In genomic region chr6:31736768-31737314, GRCh38 we compare ENCODE assay signal across 10 cellular contexts. TPM values are rescaled to one million over a fixed set of nuclear protein-coding genes. Genes with fewer than 3 reads are reported as not detected.
A peak's percentile ranks its signal among the peaks of the same experiment; 100 is the strongest.
DNase-seq lines count a peak whose midpoint lies in the region; ATAC-seq, FAIRE-seq and TF ChIP-seq lines count a peak whose summit lies in the region.
"Had no signal": no experiment of that assay in that cellular context is flagged by ENCODE, and none has a peak within 500 bp of the region (broad histone marks: within the 10 kb centered on the region; RNA-seq: fewer than 3 reads in every experiment).

No MANE protein-coding gene starts in this region.

- H3K9me3 ChIP-seq in ascending aorta (no peaks in the 10 kb centered on the region), HepG2 (ENCODE audit: low read length) (no peaks in the 10 kb centered on the region), thyroid gland (no peaks in the 10 kb centered on the region)

- ATAC-seq in HepG2 (peak; percentile 4; the same call in 2 of the 3 replicates), GM19324 (IDR thresholded peaks at IDR 0.05; ENCODE audit: low FRiP score, unreplicated experiment) (no peak)

- H3K79me2 ChIP-seq in HepG2 (ENCODE audit: insufficient read depth, low read length), result peaks cover 41% of the 10 kb centered on the region

- H3K4me1 Mint-ChIP-seq in T-helper 2 cell treated with Interferon-gamma antibody and Interleukin-4, amounts not matched to agents 5 μg/mL and 100 μg/mL, for 36 hours (ENCODE audit: low read depth), result peaks cover 53% of the 10 kb centered on the region

- TF ChIP-seq CTCF in ascending aorta (IDR thresholded peaks at IDR 0.05) (no peak), HepG2 (CRISPR knock-in tag; IDR thresholded peaks at IDR 0.05) (no peak), thyroid gland (IDR thresholded peaks at IDR 0.05) (no peak)

- H3K4me3 ChIP-seq in ascending aorta (peak overlapping the region; percentile 67 to 75), HepG2 (replicated peaks in 1 of 3; ENCODE audit: insufficient read depth in 1 of 3, low read depth in 2 of 3, low read length in 3 of 3) (peak overlapping the region; percentile 71 to 92 (median 92)), thyroid gland (replicated peaks in 1 of 3) (peak overlapping the region in 2 of 3 donors; percentile 42 to 68)

- no peaks in the 10 kb centered on the region for H3K27me3 Mint-ChIP-seq in T-helper 2 cell treated with Interferon-gamma antibody and Interleukin-4, amounts not matched to agents 5 μg/mL and 100 μg/mL, for 36 hours (ENCODE audit: low read depth)

- H3K4me1 ChIP-seq in ascending aorta, result peaks cover 20 to 35% of the 10 kb centered on the region in 2 donors
- peaks cover 71% of the 10 kb centered on the region for H3K4me1 ChIP-seq in HepG2 (ENCODE audit: insufficient read depth, low read length)
- peaks cover 26 to 42% of the 10 kb centered on the region in 2 donors for H3K4me1 ChIP-seq in thyroid gland

- no peak overlapping the region for H2AFZ ChIP-seq in HepG2 (ENCODE audit: low read length)

- CTCF ChIA-PET in HepG2 (lab: Yijun Ruan, JAX; ENCODE audit: low intra/inter-chr PET ratio, low total read pairs), result no interaction called here

- intact Hi-C loops in ascending aorta (cut with DNase I), result loop anchor here (2.0 to 10.0 kb wide), 2 partner anchors 34 to 418 kb away; partner anchors contain the start of genes ABHD16A, PPT2 and PRRT1
- intact Hi-C loops in HepG2 (cut with micrococcal nuclease; ENCODE audit: unreplicated experiment), result loop anchor here (1.0 to 5.0 kb wide), 3 partner anchors 8 to 70 kb away; partner anchors contain the start of genes ABHD16A, DDAH2 and LSM2
- intact Hi-C loops in thyroid gland (cut with DNase I), result loop anchor here (5.0 kb wide), 1 partner anchor 35 kb away; the partner anchor contains the start of gene ABHD16A

- no peaks in the 10 kb centered on the region for H3K9me3 Mint-ChIP-seq in T-helper 2 cell treated with Interferon-gamma antibody and Interleukin-4, amounts not matched to agents 5 μg/mL and 100 μg/mL, for 36 hours

- H3K4me2 ChIP-seq in HepG2 (ENCODE audit: low read depth, low read length), result peak overlapping the region; percentile 98

- TF ChIP-seq POLR2A in HepG2 (IDR thresholded peaks at IDR 0.05; ENCODE audit: insufficient read depth in 1 of 2, low read depth in 2 of 2, low read length in 2 of 2) (no peak), thyroid gland (IDR thresholded peaks at IDR 0.05) (no peak)

- H3K27ac ChIP-seq in ascending aorta (peak overlapping the region; percentile 91 to 94), HepG2 (ENCODE audit: extremely low read length, insufficient read depth, low read length) (peak overlapping the region; percentile 99), thyroid gland (peak overlapping the region; percentile 82 to 91 (median 90))

- FAIRE-seq in HepG2 (lab: Jason Lieb, UNC), result no peak

- H4K20me1 ChIP-seq in HepG2 (ENCODE audit: insufficient read depth, low read length), result peaks cover 24% of the 10 kb centered on the region; the same call in 1 of the 2 replicates

- H3K27ac Mint-ChIP-seq in T-helper 2 cell treated with Interferon-gamma antibody and Interleukin-4, amounts not matched to agents 5 μg/mL and 100 μg/mL, for 36 hours, result peak overlapping the region; percentile 97

- TF ChIP-seq RAD21 in HepG2 (CRISPR knock-in tag; IDR thresholded peaks at IDR 0.05), result no peak

- TSS peak; percentile 68 for BruUV-seq in HepG2 (replicated peaks; lab: Mats Ljungman, UMichigan)

- WGBS in HepG2 (ENCODE audit: low lambda C conversion rate), result 2% methylated on average over 10 of the region's 10 CpGs
- 40 to 42% methylated on average over 10 of the region's 10 CpGs for WGBS in thyroid gland, 2 donors

- H3K36me3 Mint-ChIP-seq in T-helper 2 cell treated with Interferon-gamma antibody and Interleukin-4, amounts not matched to agents 5 μg/mL and 100 μg/mL, for 36 hours (ENCODE audit: low read depth), result peaks cover 49% of the 10 kb centered on the region

- no peaks in the 10 kb centered on the region for H3K27me3 ChIP-seq in ascending aorta
- no peaks in the 10 kb centered on the region; a peak in 1 of 5 replicates for H3K27me3 ChIP-seq in HepG2 (ENCODE audit: control insufficient read depth in 1 of 2, insufficient read depth in 2 of 2, low read length in 2 of 2)
- no peaks in the 10 kb centered on the region for H3K27me3 ChIP-seq in thyroid gland

- POLR2A ChIA-PET in HepG2 (lab: Yijun Ruan, JAX), result interaction anchor here (0.5 to 11.3 kb wide), 52 partner anchors 7 to 1235 kb away, joined by 3 to 279 read pairs (median 9); partner anchors contain the start of genes ABHD16A, APOM, BAG6 and C2

- peak overlapping the region; percentile 98 for H3K9ac ChIP-seq in HepG2 (ENCODE audit: insufficient read depth, low read depth, low read length)

- no peak for DNase-seq in T-helper 2 cell treated with Interferon-gamma antibody and Interleukin-4, amounts not matched to agents 5 μg/mL and 100 μg/mL, for 36 hours (ENCODE audit: low spot score)
- no peak for DNase-seq in T-helper 2 cell
- DNase-seq in ascending aorta (ENCODE audit: low spot score in 2 of 2), result no peak
- peak; percentile 33 for DNase-seq in HepG2 (ENCODE audit: low spot score)
- DNase-seq in thyroid gland, result no peak
- DNase-seq in nucleus accumbens (lab: John Stamatoyannopoulos, UW), result no peak
- no peak for DNase-seq in NCI-H2029 (lab: John Stamatoyannopoulos, UW)

- in situ Hi-C loops in HepG2 (cut with HindIII; ENCODE audit: extremely low pct_ligation_motif_present, low pct_unique_long_range_greater_than_20kb), result no loop called here

- TF ChIP-seq EP300 in HepG2 (IDR thresholded peaks at IDR 0.05; ENCODE audit: low read depth in 2 of 2, low read length in 2 of 2) (no peak), HepG2 (CRISPR knock-in tag; IDR thresholded peaks at IDR 0.05; ENCODE audit: borderline replicate concordance) (no peak)

- peak overlapping the region; percentile 95 for H3K4me3 Mint-ChIP-seq in T-helper 2 cell treated with Interferon-gamma antibody and Interleukin-4, amounts not matched to agents 5 μg/mL and 100 μg/mL, for 36 hours

- H3K36me3 ChIP-seq in ascending aorta (peaks cover 23 to 24% of the 10 kb centered on the region in 2 donors), HepG2 (replicated peaks in 1 of 2; ENCODE audit: control insufficient read depth in 1 of 2, insufficient read depth in 2 of 2, low read length in 2 of 2) (peaks cover 13 to 31% of the 10 kb centered on the region in 2 experiments), thyroid gland (peaks cover 21 to 26% of the 10 kb centered on the region in 2 donors)

RNA-seq across cellular contexts. Expression of gene CLIC1, which starts 0.5 kb away (rescaled TPM):
- total RNA-seq in ascending aorta, result 281 TPM
- 445 and 602 TPM in 2 replicates for total RNA-seq in HepG2 (2016; rRNA removed; fragmentation: Illumina TruSeq; extraction: Trizol)
- total RNA-seq in HepG2 (2016; cell fraction: cytosol; rRNA removed; fragmentation: Illumina TruSeq; extraction: Trizol; ENCODE audit: low read depth), result 267 and 295 TPM in 2 replicates
- total RNA-seq in HepG2 (2016; cell fraction: insoluble cytoplasmic fraction; rRNA removed; fragmentation: Illumina TruSeq; extraction: Trizol), result 442 and 617 TPM in 2 replicates
- 333 and 368 TPM in 2 replicates for total RNA-seq in HepG2 (2016; cell fraction: membrane; rRNA removed; fragmentation: Illumina TruSeq; extraction: Trizol)
- total RNA-seq in HepG2 (2016; cell fraction: nucleus; rRNA removed; fragmentation: Illumina TruSeq; extraction: Trizol), result 383 and 410 TPM in 2 replicates
- 891 and 997 TPM in 2 replicates for polyA plus RNA-seq in HepG2 (2011; rRNA removed)
- polyA plus RNA-seq in HepG2 (2011; cell fraction: cytosol; rRNA removed), result 1,063 and 1,114 TPM in 2 replicates
- 243 and 309 TPM in 2 replicates for polyA plus RNA-seq in HepG2 (2011; cell fraction: nucleus; rRNA removed)
- 684 and 693 TPM in 2 replicates for polyA plus RNA-seq in HepG2 (2012)
- polyA plus RNA-seq in HepG2 (2016; cell fraction: cytosol; fragmentation: Illumina TruSeq; extraction: Trizol; ENCODE audit: low read depth), result 249 and 300 TPM in 2 replicates
- polyA plus RNA-seq in HepG2 (2016; cell fraction: insoluble cytoplasmic fraction; fragmentation: Illumina TruSeq; extraction: Trizol; ENCODE audit: low read depth), result 415 and 433 TPM in 2 replicates
- polyA plus RNA-seq in HepG2 (2016; cell fraction: membrane; fragmentation: Illumina TruSeq; extraction: Trizol; ENCODE audit: low read depth), result 263 and 301 TPM in 2 replicates
- polyA plus RNA-seq in HepG2 (2016; cell fraction: nucleus; fragmentation: Illumina TruSeq; extraction: Trizol; ENCODE audit: insufficient read depth, low read depth), result 609 and 612 TPM in 2 replicates
- 509 and 745 TPM in 2 replicates for polyA minus RNA-seq in HepG2 (2011; rRNA and poly(A)+ RNA removed; ENCODE audit: low replicate concordance)
- 299 and 375 TPM in 2 replicates for polyA minus RNA-seq in HepG2 (2011; cell fraction: cytosol; rRNA and poly(A)+ RNA removed)
- polyA minus RNA-seq in HepG2 (2011; cell fraction: nucleus; rRNA and poly(A)+ RNA removed), result 119 and 176 TPM in 2 replicates
- 100 to 1,000 TPM; 222 to 314 (median 247) TPM for total RNA-seq in thyroid gland

RNA-seq across cellular contexts. Expression of gene MSH5, which starts 3.0 kb away (rescaled TPM):
- total RNA-seq in ascending aorta (17.7 TPM), HepG2 (2016; rRNA removed; fragmentation: Illumina TruSeq; extraction: Trizol) (2.5 and 10.2 TPM in 2 replicates), thyroid gland (10 to 100 TPM in 1 of 4 donors, 1 to 10 TPM in 3; 5.6 to 11.2 (median 7.2) TPM)
- total RNA-seq in HepG2 (2016; cell fraction: cytosol; rRNA removed; fragmentation: Illumina TruSeq; extraction: Trizol; ENCODE audit: low read depth), result 6.2 and 9.7 TPM in 2 replicates
- total RNA-seq in HepG2 (2016; cell fraction: insoluble cytoplasmic fraction; rRNA removed; fragmentation: Illumina TruSeq; extraction: Trizol), result 3.6 and 10.0 TPM in 2 replicates
- 3.8 and 4.3 TPM in 2 replicates for total RNA-seq in HepG2 (2016; cell fraction: membrane; rRNA removed; fragmentation: Illumina TruSeq; extraction: Trizol)
- total RNA-seq in HepG2 (2016; cell fraction: nucleus; rRNA removed; fragmentation: Illumina TruSeq; extraction: Trizol), result 23.2 and 28.8 TPM in 2 replicates
- 28.3 and 38.7 TPM in 2 replicates for polyA plus RNA-seq in HepG2 (2011; rRNA removed)
- polyA plus RNA-seq in HepG2 (2011; cell fraction: cytosol; rRNA removed), result 6.2 and 7.0 TPM in 2 replicates
- polyA plus RNA-seq in HepG2 (2011; cell fraction: nucleus; rRNA removed), result 221 and 280 TPM in 2 replicates
- 18.8 and 19.5 TPM in 2 replicates for polyA plus RNA-seq in HepG2 (2012)
- polyA plus RNA-seq in HepG2 (2016; cell fraction: cytosol; fragmentation: Illumina TruSeq; extraction: Trizol; ENCODE audit: low read depth), result 0.90 and 1.3 TPM in 2 replicates
- polyA plus RNA-seq in HepG2 (2016; cell fraction: insoluble cytoplasmic fraction; fragmentation: Illumina TruSeq; extraction: Trizol; ENCODE audit: low read depth), result 2.9 and 3.2 TPM in 2 replicates
- 1.5 and 2.2 TPM in 2 replicates for polyA plus RNA-seq in HepG2 (2016; cell fraction: membrane; fragmentation: Illumina TruSeq; extraction: Trizol; ENCODE audit: low read depth)
- polyA plus RNA-seq in HepG2 (2016; cell fraction: nucleus; fragmentation: Illumina TruSeq; extraction: Trizol; ENCODE audit: insufficient read depth, low read depth), result 76.6 and 77.9 TPM in 2 replicates
- polyA minus RNA-seq in HepG2 (2011; rRNA and poly(A)+ RNA removed; ENCODE audit: low replicate concordance), result 32.0 and 34.5 TPM in 2 replicates
- 3.9 and 5.5 TPM in 2 replicates for polyA minus RNA-seq in HepG2 (2011; cell fraction: cytosol; rRNA and poly(A)+ RNA removed)
- polyA minus RNA-seq in HepG2 (2011; cell fraction: nucleus; rRNA and poly(A)+ RNA removed), result 84.3 and 91.3 TPM in 2 replicates

RNA-seq across cellular contexts. Expression of gene DDAH2, which starts 7.7 kb away (rescaled TPM):
- total RNA-seq in ascending aorta, result 150 TPM
- total RNA-seq in HepG2 (2016; rRNA removed; fragmentation: Illumina TruSeq; extraction: Trizol), result 14.4 and 16.4 TPM in 2 replicates
- 8.5 and 10.3 TPM in 2 replicates for total RNA-seq in HepG2 (2016; cell fraction: cytosol; rRNA removed; fragmentation: Illumina TruSeq; extraction: Trizol; ENCODE audit: low read depth)
- total RNA-seq in HepG2 (2016; cell fraction: insoluble cytoplasmic fraction; rRNA removed; fragmentation: Illumina TruSeq; extraction: Trizol), result 14.2 and 17.0 TPM in 2 replicates
- 10.5 and 14.6 TPM in 2 replicates for total RNA-seq in HepG2 (2016; cell fraction: membrane; rRNA removed; fragmentation: Illumina TruSeq; extraction: Trizol)
- 6.9 and 9.4 TPM in 2 replicates for total RNA-seq in HepG2 (2016; cell fraction: nucleus; rRNA removed; fragmentation: Illumina TruSeq; extraction: Trizol)
- polyA plus RNA-seq in HepG2 (2011; rRNA removed), result 21.1 and 21.9 TPM in 2 replicates
- 17.3 and 27.4 TPM in 2 replicates for polyA plus RNA-seq in HepG2 (2011; cell fraction: cytosol; rRNA removed)
- polyA plus RNA-seq in HepG2 (2011; cell fraction: nucleus; rRNA removed), result 76.2 and 86.7 TPM in 2 replicates
- 12.9 and 21.1 TPM in 2 replicates for polyA plus RNA-seq in HepG2 (2012)
- polyA plus RNA-seq in HepG2 (2016; cell fraction: cytosol; fragmentation: Illumina TruSeq; extraction: Trizol; ENCODE audit: low read depth), result 7.1 and 9.5 TPM in 2 replicates
- 12.9 and 17.0 TPM in 2 replicates for polyA plus RNA-seq in HepG2 (2016; cell fraction: insoluble cytoplasmic fraction; fragmentation: Illumina TruSeq; extraction: Trizol; ENCODE audit: low read depth)
- 9.7 and 13.0 TPM in 2 replicates for polyA plus RNA-seq in HepG2 (2016; cell fraction: membrane; fragmentation: Illumina TruSeq; extraction: Trizol; ENCODE audit: low read depth)
- 21.1 and 21.5 TPM in 2 replicates for polyA plus RNA-seq in HepG2 (2016; cell fraction: nucleus; fragmentation: Illumina TruSeq; extraction: Trizol; ENCODE audit: insufficient read depth, low read depth)
- polyA minus RNA-seq in HepG2 (2011; rRNA and poly(A)+ RNA removed; ENCODE audit: low replicate concordance), result 8.4 and 17.2 TPM in 2 replicates
- 5.3 and 6.9 TPM in 2 replicates for polyA minus RNA-seq in HepG2 (2011; cell fraction: cytosol; rRNA and poly(A)+ RNA removed)
- polyA minus RNA-seq in HepG2 (2011; cell fraction: nucleus; rRNA and poly(A)+ RNA removed), result 10.2 and 10.7 TPM in 2 replicates
- 100 to 1,000 TPM in 3 of 4 donors, 10 to 100 TPM in 1; 99.9 to 117 (median 114) TPM for total RNA-seq in thyroid gland

RNA-seq across cellular contexts. Expression of gene MPIG6B, which starts 13.7 kb away (rescaled TPM):
- total RNA-seq in ascending aorta (not detected), HepG2 (2016; rRNA removed; fragmentation: Illumina TruSeq; extraction: Trizol) (not detected in 2 replicates), thyroid gland (1 to 10 TPM in 1 of 4 donors, under 1 TPM in 1, not detected in 2; 0.54 to 1.8 TPM)
- not detected in 2 replicates for total RNA-seq in HepG2 (2016; cell fraction: cytosol; rRNA removed; fragmentation: Illumina TruSeq; extraction: Trizol; ENCODE audit: low read depth)
- not detected in 2 replicates for total RNA-seq in HepG2 (2016; cell fraction: insoluble cytoplasmic fraction; rRNA removed; fragmentation: Illumina TruSeq; extraction: Trizol)
- total RNA-seq in HepG2 (2016; cell fraction: membrane; rRNA removed; fragmentation: Illumina TruSeq; extraction: Trizol), result not detected in 2 replicates
- total RNA-seq in HepG2 (2016; cell fraction: nucleus; rRNA removed; fragmentation: Illumina TruSeq; extraction: Trizol), result not detected in 2 replicates
- not detected in 2 replicates for polyA plus RNA-seq in HepG2 (2011; rRNA removed)
- polyA plus RNA-seq in HepG2 (2011; cell fraction: cytosol; rRNA removed), result not detected in 2 replicates
- polyA plus RNA-seq in HepG2 (2011; cell fraction: nucleus; rRNA removed), result not detected in 2 replicates
- 0.08 and 0.15 TPM in 2 replicates for polyA plus RNA-seq in HepG2 (2012)
- polyA plus RNA-seq in HepG2 (2016; cell fraction: cytosol; fragmentation: Illumina TruSeq; extraction: Trizol; ENCODE audit: low read depth), result not detected in 2 replicates
- not detected in 2 replicates for polyA plus RNA-seq in HepG2 (2016; cell fraction: insoluble cytoplasmic fraction; fragmentation: Illumina TruSeq; extraction: Trizol; ENCODE audit: low read depth)
- not detected in 2 replicates for polyA plus RNA-seq in HepG2 (2016; cell fraction: membrane; fragmentation: Illumina TruSeq; extraction: Trizol; ENCODE audit: low read depth)
- polyA plus RNA-seq in HepG2 (2016; cell fraction: nucleus; fragmentation: Illumina TruSeq; extraction: Trizol; ENCODE audit: insufficient read depth, low read depth), result not detected in 2 replicates
- polyA minus RNA-seq in HepG2 (2011; rRNA and poly(A)+ RNA removed; ENCODE audit: low replicate concordance), result not detected in 2 replicates
- polyA minus RNA-seq in HepG2 (2011; cell fraction: cytosol; rRNA and poly(A)+ RNA removed), result not detected in 2 replicates
- polyA minus RNA-seq in HepG2 (2011; cell fraction: nucleus; rRNA and poly(A)+ RNA removed), result not detected in 2 replicates
- total RNA-seq: Daoy, SK-MEL-5 had no signal

RNA-seq across cellular contexts. Expression of gene LY6G6C, which starts 15.3 kb away (rescaled TPM):
- not detected for total RNA-seq in ascending aorta
- not detected in 2 replicates for total RNA-seq in HepG2 (2016; rRNA removed; fragmentation: Illumina TruSeq; extraction: Trizol)
- total RNA-seq in HepG2 (2016; cell fraction: cytosol; rRNA removed; fragmentation: Illumina TruSeq; extraction: Trizol; ENCODE audit: low read depth), result not detected in 2 replicates
- total RNA-seq in HepG2 (2016; cell fraction: insoluble cytoplasmic fraction; rRNA removed; fragmentation: Illumina TruSeq; extraction: Trizol), result not detected in 2 replicates
- not detected in 2 replicates for total RNA-seq in HepG2 (2016; cell fraction: membrane; rRNA removed; fragmentation: Illumina TruSeq; extraction: Trizol)
- total RNA-seq in HepG2 (2016; cell fraction: nucleus; rRNA removed; fragmentation: Illumina TruSeq; extraction: Trizol), result not detected in 2 replicates
- 0.15 and 0.21 TPM in 2 replicates for polyA plus RNA-seq in HepG2 (2011; rRNA removed)
- 0.13 TPM in 1 of 2 replicates, not detected in the other for polyA plus RNA-seq in HepG2 (2011; cell fraction: cytosol; rRNA removed)
- 0.42 and 0.76 TPM in 2 replicates for polyA plus RNA-seq in HepG2 (2011; cell fraction: nucleus; rRNA removed)
- polyA plus RNA-seq in HepG2 (2012), result 0.31 TPM in 1 of 2 replicates, not detected in the other
- not detected in 2 replicates for polyA plus RNA-seq in HepG2 (2016; cell fraction: cytosol; fragmentation: Illumina TruSeq; extraction: Trizol; ENCODE audit: low read depth)
- polyA plus RNA-seq in HepG2 (2016; cell fraction: insoluble cytoplasmic fraction; fragmentation: Illumina TruSeq; extraction: Trizol; ENCODE audit: low read depth), result not detected in 2 replicates
- polyA plus RNA-seq in HepG2 (2016; cell fraction: membrane; fragmentation: Illumina TruSeq; extraction: Trizol; ENCODE audit: low read depth), result not detected in 2 replicates
- 0.72 TPM in 1 of 2 replicates, not detected in the other for polyA plus RNA-seq in HepG2 (2016; cell fraction: nucleus; fragmentation: Illumina TruSeq; extraction: Trizol; ENCODE audit: insufficient read depth, low read depth)
- polyA minus RNA-seq in HepG2 (2011; rRNA and poly(A)+ RNA removed; ENCODE audit: low replicate concordance), result 0.28 TPM in 1 of 2 replicates, not detected in the other
- polyA minus RNA-seq in HepG2 (2011; cell fraction: cytosol; rRNA and poly(A)+ RNA removed), result not detected in 2 replicates
- not detected in 2 replicates for polyA minus RNA-seq in HepG2 (2011; cell fraction: nucleus; rRNA and poly(A)+ RNA removed)
- not detected for total RNA-seq in thyroid gland
- total RNA-seq: Daoy, SK-MEL-5 had no signal
